Comparison of ENCODE assay signal across 18 cellular contexts in genomic region chr1:85587846-85588245, GRCh38. TPM values are rescaled to one million over a fixed set of nuclear protein-coding genes. Genes with fewer than 3 reads are reported as not detected.
"Had no signal": no experiment of that assay in that cellular context is flagged by ENCODE, and none has a peak within 500 bp of the region (broad histone marks: within the 10 kb centered on the region; RNA-seq: fewer than 3 reads in every experiment).

No MANE protein-coding gene starts in this region.

- H3K9me3 Mint-ChIP-seq: activated T-helper 1 cell treated with anti-CD3 and anti-CD28 coated beads, Interleukin-12 subunit alpha, Interleukin-12 subunit beta, Interleukin-2, Interleukin-4 antibody, amounts not matched to agents 30 ng/mL and 10 ng/mL and 1 ng/mL, durations not matched to agents 14 hours and 24 hours and 36 hours had no signal

- ATAC-seq: activated CD4-positive, alpha-beta T cell treated with anti-CD3 and anti-CD28 coated beads for 36 hours; body of pancreas; left colon; natural killer cell treated with Interleukin-12 subunit alpha and Interleukin-12 subunit beta and Interleukin-15 and Interleukin-18, amount 100 ng/mL, for 72 hours had no signal

- DNase-seq: activated CD4-positive, alpha-beta T cell treated with anti-CD3 and anti-CD28 coated beads for 36 hours; activated CD4-positive, alpha-beta T cell treated with anti-CD3 and anti-CD28 coated beads, Interleukin-2, amount 50 U/mL, for 48 hours; activated naive CD8-positive, alpha-beta T cell treated with anti-CD3 and anti-CD28 coated beads for 36 hours; activated T-cell treated with anti-CD3 and anti-CD28 coated beads for 4 hours; amniotic stem cell; body of pancreas; dermis blood vessel endothelial cell; effector memory CD4-positive, alpha-beta T cell; left colon; posterior cingulate gyrus; stimulated activated naive CD4-positive, alpha-beta T cell; uterus had no signal

- H3K4me3 ChIP-seq: body of pancreas, lung, tibial nerve, uterus had no signal

- H3K36me3 ChIP-seq: uterus had no signal

- H3K4me3 Mint-ChIP-seq: activated CD4-positive, alpha-beta T cell treated with anti-CD3 and anti-CD28 coated beads for 36 hours; activated naive CD8-positive, alpha-beta T cell treated with anti-CD3 and anti-CD28 coated beads for 36 hours; activated T-helper 1 cell treated with anti-CD3 and anti-CD28 coated beads, Interleukin-12 subunit alpha, Interleukin-12 subunit beta, Interleukin-2, Interleukin-4 antibody, amounts not matched to agents 30 ng/mL and 10 ng/mL and 1 ng/mL, durations not matched to agents 14 hours and 24 hours and 36 hours; mesothelial cell of epicardium; natural killer cell treated with Interleukin-12 subunit alpha and Interleukin-12 subunit beta and Interleukin-15 and Interleukin-18, amount 100 ng/mL, for 72 hours had no signal

- H3K4me1 ChIP-seq: body of pancreas, uterus had no signal

- H3K27ac Mint-ChIP-seq: activated CD4-positive, alpha-beta T cell treated with anti-CD3 and anti-CD28 coated beads for 36 hours; activated naive CD8-positive, alpha-beta T cell treated with anti-CD3 and anti-CD28 coated beads for 36 hours; activated T-helper 1 cell treated with anti-CD3 and anti-CD28 coated beads, Interleukin-12 subunit alpha, Interleukin-12 subunit beta, Interleukin-2, Interleukin-4 antibody, amounts not matched to agents 30 ng/mL and 10 ng/mL and 1 ng/mL, durations not matched to agents 14 hours and 24 hours and 36 hours; mesothelial cell of epicardium; natural killer cell treated with Interleukin-12 subunit alpha and Interleukin-12 subunit beta and Interleukin-15 and Interleukin-18, amount 100 ng/mL, for 72 hours had no signal

- H3K9me3 ChIP-seq: body of pancreas had no signal

- H3K27me3 ChIP-seq: body of pancreas, tibial nerve, uterus had no signal

- H3K27ac ChIP-seq: body of pancreas, tibial nerve, uterus had no signal

RNA-seq across cellular contexts. Expression of gene CCN1, which starts 7.3 kb away (rescaled TPM):
- total RNA-seq: natural killer cell treated with Interleukin-12 subunit alpha and Interleukin-12 subunit beta and Interleukin-15 and Interleukin-18, amount 100 ng/mL, for 72 hours; T-helper 2 cell treated with Interferon-gamma antibody and Interleukin-4, amounts not matched to agents 100 ng/mL and 5 ng/mL, for 36 hours had no signal
